ENCODE assay signal across 17 cellular contexts in the genomic region with DNA sequence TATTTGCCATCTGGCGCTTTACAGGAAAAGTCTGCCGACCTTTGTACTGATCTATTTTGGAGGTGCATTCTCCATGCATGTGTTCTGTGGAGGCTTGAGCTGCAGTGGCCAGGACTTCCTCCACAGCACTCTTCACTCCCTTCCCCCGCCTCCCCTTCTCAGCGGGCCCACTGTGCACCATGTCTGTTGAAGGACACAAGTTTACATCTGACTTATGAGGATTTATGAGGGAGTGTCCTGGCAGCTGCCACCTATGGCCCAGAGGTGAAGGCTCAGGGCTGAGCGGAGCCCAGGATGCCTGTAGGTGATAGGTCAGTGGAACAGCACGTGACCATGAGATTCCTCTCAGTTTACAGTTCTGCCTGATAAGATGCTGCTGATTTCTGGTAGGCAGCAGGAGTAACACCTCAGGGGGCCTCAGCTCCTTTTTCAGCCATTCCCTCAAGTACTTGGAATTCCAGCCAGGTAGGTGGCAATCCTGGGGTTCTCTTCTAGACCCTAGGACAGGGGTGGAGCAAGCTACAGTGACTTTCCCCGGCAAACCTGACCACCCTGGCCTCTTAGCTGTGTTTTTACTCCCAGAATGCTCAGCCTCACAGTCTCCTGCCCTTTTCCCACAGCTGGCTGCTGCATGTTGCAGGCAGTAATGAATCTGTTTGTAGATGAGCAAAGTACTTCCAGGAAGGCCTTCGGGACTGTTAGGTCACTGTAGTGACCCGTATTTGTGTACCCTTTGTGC. TPM values are rescaled to one million over a fixed set of nuclear protein-coding genes. Genes with fewer than 3 reads are reported as not detected.
A peak's percentile ranks its signal among the peaks of the same experiment; 100 is the strongest.
DNase-seq lines count a peak whose midpoint lies in the region; ATAC-seq and TF ChIP-seq lines count a peak whose summit lies in the region.
"Had no signal": no experiment of that assay in that cellular context is flagged by ENCODE, and none has a peak within 500 bp of the region (broad histone marks: within the 10 kb centered on the region; RNA-seq: fewer than 3 reads in every experiment).

No MANE protein-coding gene starts in this region.

- H3K9me3 ChIP-seq in colonic mucosa (no peaks in the 10 kb centered on the region), mucosa of descending colon (no peaks in the 10 kb centered on the region), thyroid gland (no peaks in the 10 kb centered on the region)

- DNase-seq in HuH-7 (ENCODE audit: low spot score) (peak; percentile 76), colonic mucosa (peak; percentile 86), mucosa of descending colon (peak; percentile 77 to 82 (median 82)), thyroid gland (no peak), foreskin melanocyte (no peak), foreskin fibroblast (no peak)
- DNase-seq in activated CD4-positive, alpha-beta T cell treated with anti-CD3 and anti-CD28 coated beads, Interleukin-2, amount 50 U/mL, for 48 hours = no peak
- DNase-seq in activated T-helper 2 cell treated with anti-CD3 and anti-CD28 coated beads, Interferon-gamma antibody, Interleukin-2, Interleukin-4, amounts not matched to agents 10 μg/mL and 5 μg/mL and 100 μg/mL, durations not matched to agents 14 hours and 24 hours and 36 hours (ENCODE audit: low spot score) = no peak
- DNase-seq: activated CD4-positive, alpha-beta T cell treated with anti-CD3 and anti-CD28 coated beads for 48 hours; activated T-cell treated with anti-CD3 and anti-CD28 coated beads, Interleukin-2, amount 50 U/mL, for 48 hours; NCI-H1105 treated with DMSO at 0.1 percent for 48 hours; NCI-H526; stimulated activated naive CD8-positive, alpha-beta T cell treated with anti-CD3 and anti-CD28 coated beads, Interleukin-15, amount 100 ng/mL, for 72 hours; T-helper 17 cell had no signal

- H3K9me3 Mint-ChIP-seq in activated T-helper 2 cell treated with anti-CD3 and anti-CD28 coated beads, Interferon-gamma antibody, Interleukin-2, Interleukin-4, amounts not matched to agents 10 μg/mL and 5 μg/mL and 100 μg/mL, durations not matched to agents 14 hours and 24 hours and 36 hours = no peaks in the 10 kb centered on the region
- H3K9me3 Mint-ChIP-seq: HFFc6; memory B cell; stimulated activated naive CD8-positive, alpha-beta T cell treated with anti-CD3 and anti-CD28 coated beads, Interleukin-15, amount 100 ng/mL, for 72 hours had no signal

- H3K4me1 Mint-ChIP-seq in activated T-helper 2 cell treated with anti-CD3 and anti-CD28 coated beads, Interferon-gamma antibody, Interleukin-2, Interleukin-4, amounts not matched to agents 10 μg/mL and 5 μg/mL and 100 μg/mL, durations not matched to agents 14 hours and 24 hours and 36 hours (ENCODE audit: low read depth) = peaks cover 23% of the 10 kb centered on the region

- H3K27ac ChIP-seq in colonic mucosa (peak overlapping the region; percentile 72), thyroid gland (peak overlapping the region; percentile 5 to 97 (median 91))

- intact Hi-C loops in colonic mucosa (cut with DNase I) = no loop called here
- intact Hi-C loops in mucosa of descending colon (cut with DNase I, micrococcal nuclease) = no loop called here
- intact Hi-C loops in thyroid gland (cut with DNase I) = loop anchor here (5.0 to 10.0 kb wide), 2 partner anchors 59 to 94 kb away; partner anchors contain the start of gene PPFIBP2
- intact Hi-C loops in activated T-helper 2 cell treated with anti-CD3 and anti-CD28 coated beads, Interferon-gamma antibody, Interleukin-2, Interleukin-4, amounts not matched to agents 10 μg/mL and 5 μg/mL and 100 μg/mL, durations not matched to agents 14 hours and 24 hours and 36 hours (cut with micrococcal nuclease) = no loop called here

- TF ChIP-seq POLR2A in thyroid gland (IDR thresholded peaks at IDR 0.05) = no peak

- H3K4me1 ChIP-seq in colonic mucosa (peaks cover 34% of the 10 kb centered on the region), mucosa of descending colon (ENCODE audit: low read depth) (peaks cover 64% of the 10 kb centered on the region), thyroid gland (peaks cover 60 to 85% of the 10 kb centered on the region in 2 donors)

- H3K27ac Mint-ChIP-seq in activated T-helper 2 cell treated with anti-CD3 and anti-CD28 coated beads, Interferon-gamma antibody, Interleukin-2, Interleukin-4, amounts not matched to agents 10 μg/mL and 5 μg/mL and 100 μg/mL, durations not matched to agents 14 hours and 24 hours and 36 hours = no peak overlapping the region
- H3K27ac Mint-ChIP-seq: CD14-positive monocyte; memory B cell; stimulated activated naive CD8-positive, alpha-beta T cell treated with anti-CD3 and anti-CD28 coated beads, Interleukin-15, amount 100 ng/mL, for 72 hours; T-helper 17 cell had no signal

- H3K27me3 Mint-ChIP-seq in activated T-helper 2 cell treated with anti-CD3 and anti-CD28 coated beads, Interferon-gamma antibody, Interleukin-2, Interleukin-4, amounts not matched to agents 10 μg/mL and 5 μg/mL and 100 μg/mL, durations not matched to agents 14 hours and 24 hours and 36 hours (ENCODE audit: low read depth) = peaks cover 24% of the 10 kb centered on the region
- H3K27me3 Mint-ChIP-seq: memory B cell, T-helper 17 cell had no signal

- H3K27me3 ChIP-seq in colonic mucosa (no peaks in the 10 kb centered on the region), thyroid gland (no peaks in the 10 kb centered on the region)

- WGBS in thyroid gland, 2 donors = 71 to 76% methylated on average over 9 of the region's 9 CpGs

- no peak overlapping the region for H3K4me3 ChIP-seq in colonic mucosa
- H3K4me3 ChIP-seq in mucosa of descending colon = no peak overlapping the region
- no peak overlapping the region for H3K4me3 ChIP-seq in thyroid gland (replicated peaks in 1 of 3)
- H3K4me3 ChIP-seq in foreskin fibroblast (ENCODE audit: low read depth in 1 of 2, low read length in 2 of 2) = no peak overlapping the region

- peak overlapping the region; percentile 45 to 91 for H3K9ac ChIP-seq in colonic mucosa (ENCODE audit: low read depth in 2 of 2, low read length in 2 of 2)

- H3K4me3 Mint-ChIP-seq in activated T-helper 2 cell treated with anti-CD3 and anti-CD28 coated beads, Interferon-gamma antibody, Interleukin-2, Interleukin-4, amounts not matched to agents 10 μg/mL and 5 μg/mL and 100 μg/mL, durations not matched to agents 14 hours and 24 hours and 36 hours (ENCODE audit: low read depth) = no peak overlapping the region
- H3K4me3 Mint-ChIP-seq: CD14-positive monocyte; memory B cell; stimulated activated naive CD8-positive, alpha-beta T cell treated with anti-CD3 and anti-CD28 coated beads, Interleukin-15, amount 100 ng/mL, for 72 hours; T-helper 17 cell had no signal

- H3K36me3 ChIP-seq in colonic mucosa = no peaks in the 10 kb centered on the region
- H3K36me3 ChIP-seq in mucosa of descending colon (ENCODE audit: low read depth) = no peaks in the 10 kb centered on the region
- H3K36me3 ChIP-seq in thyroid gland = no peaks in the 10 kb centered on the region

- ATAC-seq in mucosa of descending colon = peak; percentile 65
- ATAC-seq: stimulated activated naive CD8-positive, alpha-beta T cell treated with anti-CD3 and anti-CD28 coated beads, Interleukin-15, amount 100 ng/mL, for 72 hours; T-helper 17 cell had no signal

- H3K36me3 Mint-ChIP-seq in activated T-helper 2 cell treated with anti-CD3 and anti-CD28 coated beads, Interferon-gamma antibody, Interleukin-2, Interleukin-4, amounts not matched to agents 10 μg/mL and 5 μg/mL and 100 μg/mL, durations not matched to agents 14 hours and 24 hours and 36 hours (ENCODE audit: low read depth) = no peaks in the 10 kb centered on the region

- TF ChIP-seq CTCF in colonic mucosa (IDR thresholded peaks at IDR 0.05) (no peak), mucosa of descending colon (IDR thresholded peaks at IDR 0.05) (no peak), thyroid gland (IDR thresholded peaks at IDR 0.05) (no peak), foreskin fibroblast (IDR thresholded peaks at IDR 0.05; ENCODE audit: low read depth, low read length) (no peak)

RNA-seq across cellular contexts. Expression of gene PPFIBP2, which starts 59.9 kb away (rescaled TPM):
- 10 to 100 TPM; 54.0 to 67.9 TPM for total RNA-seq in colonic mucosa
- 10 to 100 TPM; 40.1 to 83.5 (median 69.2) TPM for total RNA-seq in mucosa of descending colon
- total RNA-seq in thyroid gland = 10 to 100 TPM; 64.3 to 91.9 (median 71.6) TPM
- total RNA-seq in activated T-helper 2 cell treated with anti-CD3 and anti-CD28 coated beads, Interferon-gamma antibody, Interleukin-2, Interleukin-4, amounts not matched to agents 10 μg/mL and 5 μg/mL and 100 μg/mL, durations not matched to agents 14 hours and 24 hours and 36 hours = 1.1 and 2.1 TPM in 2 replicates

Comparison
In these comparisons a context has a peak if more than half of its experiments do, and no peak if none do; other contexts are left out.
1. DNase-seq: peak in HuH-7 (single experiment), colonic mucosa (single experiment) and mucosa of descending colon (3 of 3); none in thyroid gland (0 of 2), foreskin melanocyte (single experiment), foreskin fibroblast (0 of 2), activated CD4-positive, alpha-beta T cell treated with anti-CD3 and anti-CD28 coated beads, Interleukin-2, amount 50 U/mL, for 48 hours (0 of 2) and activated T-helper 2 cell treated with anti-CD3 and anti-CD28 coated beads, Interferon-gamma antibody, Interleukin-2, Interleukin-4, amounts not matched to agents 10 μg/mL and 5 μg/mL and 100 μg/mL, durations not matched to agents 14 hours and 24 hours and 36 hours (single experiment).
2. RNA of gene PPFIBP2, which starts 59.9 kb away (total RNA-seq): 64.3 to 91.9 TPM in thyroid gland, 40.1 to 83.5 TPM in mucosa of descending colon and 54.0 to 67.9 TPM in colonic mucosa; 1.1 to 2.1 TPM in activated T-helper 2 cell treated with anti-CD3 and anti-CD28 coated beads, Interferon-gamma antibody, Interleukin-2, Interleukin-4, amounts not matched to agents 10 μg/mL and 5 μg/mL and 100 μg/mL, durations not matched to agents 14 hours and 24 hours and 36 hours; every median in the first group is over 10 times any median in the second.